Comparison of ENCODE assay signal across 10 cellular contexts in genomic region chr12:120263725-120264040, GRCh38. TPM values are rescaled to one million over a fixed set of nuclear protein-coding genes. Genes with fewer than 3 reads are reported as not detected.
DNase-seq lines count a peak whose midpoint lies in the region; ATAC-seq and TF ChIP-seq lines count a peak whose summit lies in the region.
"Had no signal": no experiment of that assay in that cellular context is flagged by ENCODE, and none has a peak within 500 bp of the region (broad histone marks: within the 10 kb centered on the region; RNA-seq: fewer than 3 reads in every experiment).

No MANE protein-coding gene starts in this region.

- peak overlapping the region; percentile 85 for H3K27ac Mint-ChIP-seq in CD8-positive, alpha-beta T cell
- H3K27ac Mint-ChIP-seq in activated CD8-positive, alpha-beta T cell treated with anti-CD3 and anti-CD28 coated beads, Interleukin-2, amount 10 ng/mL, durations not matched to agents 7 days and 5 days = no peak overlapping the region

- H3K27me3 ChIP-seq in CD8-positive, alpha-beta T cell (ENCODE audit: insufficient read depth, low read length) = no peaks in the 10 kb centered on the region
- no peaks in the 10 kb centered on the region for H3K27me3 ChIP-seq in psoas muscle (ENCODE audit: insufficient read depth in 3 of 3, low read length in 2 of 3)

- POLR2A ChIA-PET in CD8-positive, alpha-beta T cell (lab: Charles Lee) = interaction anchor here (1.1 to 7.9 kb wide), 6 partner anchors 10 to 63 kb away, joined by 3 to 150 read pairs (median 42); partner anchors contain the start of genes RNU4-1, RNU4-2 and RPLP0
- POLR2A ChIA-PET in activated CD8-positive, alpha-beta T cell treated with anti-CD3 and anti-CD28 coated beads, Interleukin-2, amount 10 ng/mL, durations not matched to agents 7 days and 5 days (lab: Charles Lee) = interaction anchor here (1.9 to 11.8 kb wide), 5 partner anchors 14 to 63 kb away, joined by 7 to 224 read pairs (median 10); partner anchors contain the start of genes RNU4-1, RNU4-2 and RPLP0

- DNase-seq in CD8-positive, alpha-beta T cell = no peak
- no peak for DNase-seq in activated CD8-positive, alpha-beta T cell treated with anti-CD3 and anti-CD28 coated beads, Interleukin-2, amount 10 ng/mL, durations not matched to agents 7 days and 5 days
- DNase-seq in fibroblast of the aortic adventitia (ENCODE audit: low read depth) = peak; percentile 37
- no peak for DNase-seq in psoas muscle
- DNase-seq in GM13977 (ENCODE audit: low spot score) = no peak
- DNase-seq in KBM-7 = no peak
- DNase-seq: effector CD8-positive, alpha-beta T cell had no signal

- H3K27me3 Mint-ChIP-seq in CD8-positive, alpha-beta T cell (ENCODE audit: low read depth) = no peaks in the 10 kb centered on the region
- no peaks in the 10 kb centered on the region for H3K27me3 Mint-ChIP-seq in activated CD8-positive, alpha-beta T cell treated with anti-CD3 and anti-CD28 coated beads, Interleukin-2, amount 10 ng/mL, durations not matched to agents 7 days and 5 days (ENCODE audit: low read depth)

- no peak for ATAC-seq in CD8-positive, alpha-beta T cell
- ATAC-seq in activated CD8-positive, alpha-beta T cell treated with anti-CD3 and anti-CD28 coated beads, Interleukin-2, amount 10 ng/mL, durations not matched to agents 7 days and 5 days = no peak
- no peak for ATAC-seq in psoas muscle
- no peak for ATAC-seq in GM19452 (IDR thresholded peaks at IDR 0.05; ENCODE audit: unreplicated experiment)
- ATAC-seq in HG02763 (IDR thresholded peaks at IDR 0.05; ENCODE audit: unreplicated experiment) = no peak
- ATAC-seq: GM12878 had no signal

- peaks cover 61% of the 10 kb centered on the region for H3K4me1 Mint-ChIP-seq in CD8-positive, alpha-beta T cell (ENCODE audit: low read depth)
- H3K4me1 Mint-ChIP-seq in activated CD8-positive, alpha-beta T cell treated with anti-CD3 and anti-CD28 coated beads, Interleukin-2, amount 10 ng/mL, durations not matched to agents 7 days and 5 days (ENCODE audit: low read depth) = peaks cover 61% of the 10 kb centered on the region

- peak overlapping the region; percentile 77 for H3K4me3 ChIP-seq in CD8-positive, alpha-beta T cell (ENCODE audit: low read depth, low read length)
- peak overlapping the region; percentile 87 for H3K4me3 ChIP-seq in fibroblast of the aortic adventitia (ENCODE audit: low read depth, low read length)
- H3K4me3 ChIP-seq in psoas muscle = peak overlapping the region; percentile 94
- H3K4me3 ChIP-seq: GM12878 had no signal

- no peaks in the 10 kb centered on the region for H3K36me3 ChIP-seq in CD8-positive, alpha-beta T cell (ENCODE audit: insufficient read depth, low read length)
- H3K36me3 ChIP-seq in psoas muscle (ENCODE audit: insufficient read depth in 1 of 2, low read depth in 1 of 2) = peaks cover 2 to 8% of the 10 kb centered on the region in 2 donors

- in situ Hi-C loops in GM13977 (cut with MboI; ENCODE audit: low pct_unique_long_range_greater_than_20kb, low sequenced_read_pairs, unreplicated experiment) (no loop called here), KBM-7 (cut with MboI; ENCODE audit: low pct_unique_long_range_greater_than_20kb, low sequenced_read_pairs) (no loop called here)

- no peaks in the 10 kb centered on the region for H3K9me3 Mint-ChIP-seq in CD8-positive, alpha-beta T cell
- no peaks in the 10 kb centered on the region for H3K9me3 Mint-ChIP-seq in activated CD8-positive, alpha-beta T cell treated with anti-CD3 and anti-CD28 coated beads, Interleukin-2, amount 10 ng/mL, durations not matched to agents 7 days and 5 days (ENCODE audit: insufficient read depth)

- peak overlapping the region; percentile 71 for H3K27ac ChIP-seq in CD8-positive, alpha-beta T cell (ENCODE audit: low read depth, low read length)
- peak overlapping the region; percentile 95 for H3K27ac ChIP-seq in psoas muscle

- 10 to 28% (median 11%) methylated on average over 5 of the region's 5 CpGs for WGBS in psoas muscle, 3 donors

- TF ChIP-seq CTCF in CD8-positive, alpha-beta T cell (IDR thresholded peaks at IDR 0.05) = no peak
- no peak for TF ChIP-seq CTCF in fibroblast of the aortic adventitia (IDR thresholded peaks at IDR 0.05; ENCODE audit: insufficient read depth, low read length)
- no peak for TF ChIP-seq CTCF in psoas muscle (IDR thresholded peaks at IDR 0.05)
- no peak for TF ChIP-seq CTCF in GM13977 (IDR thresholded peaks at IDR 0.05; ENCODE audit: extremely low read depth, insufficient read depth, missing control alignments)

- peak overlapping the region; percentile 97 for H3K4me3 Mint-ChIP-seq in CD8-positive, alpha-beta T cell
- peak overlapping the region; percentile 81 for H3K4me3 Mint-ChIP-seq in activated CD8-positive, alpha-beta T cell treated with anti-CD3 and anti-CD28 coated beads, Interleukin-2, amount 10 ng/mL, durations not matched to agents 7 days and 5 days

- H3K4me1 ChIP-seq in CD8-positive, alpha-beta T cell (ENCODE audit: insufficient read depth, low read length) = peaks cover 58% of the 10 kb centered on the region
- H3K4me1 ChIP-seq in psoas muscle = peaks cover 58% of the 10 kb centered on the region

- H3K36me3 Mint-ChIP-seq in CD8-positive, alpha-beta T cell = peaks cover 32% of the 10 kb centered on the region
- H3K36me3 Mint-ChIP-seq in activated CD8-positive, alpha-beta T cell treated with anti-CD3 and anti-CD28 coated beads, Interleukin-2, amount 10 ng/mL, durations not matched to agents 7 days and 5 days (ENCODE audit: low read depth) = peaks cover 41% of the 10 kb centered on the region

- intact Hi-C loops in CD8-positive, alpha-beta T cell (cut with DNase I, micrococcal nuclease) = loop anchor here (2.0 kb wide), 3 partner anchors 15 to 63 kb away; partner anchors contain the start of genes RNU4-1 (in 1 of the 2) and RPLP0 (in 1 of the 2)
- intact Hi-C loops in psoas muscle (cut with DNase I) = loop anchor here (1.0 to 10.0 kb wide), 3 partner anchors 37 to 149 kb away; partner anchors contain the start of genes RAB35 (in 1 of the 2) and RPLP0 (in 1 of the 2)

- no peaks in the 10 kb centered on the region for H3K9me3 ChIP-seq in CD8-positive, alpha-beta T cell (ENCODE audit: low read length)
- no peaks in the 10 kb centered on the region for H3K9me3 ChIP-seq in psoas muscle

- CTCF ChIA-PET in CD8-positive, alpha-beta T cell (lab: Charles Lee) = interaction anchor here (1.0 to 13.3 kb wide), 7 partner anchors 10 to 35 kb away, joined by 3 to 458 read pairs (median 10); partner anchors contain the start of genes RNU4-1 and RNU4-2
- CTCF ChIA-PET in activated CD8-positive, alpha-beta T cell treated with anti-CD3 and anti-CD28 coated beads, Interleukin-2, amount 10 ng/mL, durations not matched to agents 7 days and 5 days (lab: Charles Lee) = interaction anchor here (3.2 to 24.5 kb wide), 4 partner anchors 12 to 35 kb away, joined by 10 to 922 read pairs (median 67); no protein-coding TSS in a partner anchor

RNA-seq across cellular contexts. Expression of gene PXN, which starts 1.8 kb away (rescaled TPM):
- 100 to 1,000 TPM; 170 to 171 TPM for total RNA-seq in CD8-positive, alpha-beta T cell
- 100 to 1,000 TPM; 123 to 127 TPM for total RNA-seq in activated CD8-positive, alpha-beta T cell treated with anti-CD3 and anti-CD28 coated beads, Interleukin-2, amount 10 ng/mL, durations not matched to agents 7 days and 5 days
- total RNA-seq in fibroblast of the aortic adventitia (ENCODE audit: low replicate concordance) = 66.1 and 68.3 TPM in 2 replicates
- 100 to 1,000 TPM in 2 of 4 donors, 10 to 100 TPM in 2; 67.6 to 166 (median 106) TPM for total RNA-seq in psoas muscle
- polyA plus RNA-seq in psoas muscle = 100 to 1,000 TPM in 1 of 3 donors, 10 to 100 TPM in 2; 64.7 to 147 (median 96.2) TPM

RNA-seq across cellular contexts. Expression of gene RNU4-2, which starts 28.0 kb away (rescaled TPM):
- total RNA-seq in CD8-positive, alpha-beta T cell = 1,000 to 10,000 TPM; 6,214 to 6,704 TPM
- 1,000 to 10,000 TPM; 1,982 to 3,332 TPM for total RNA-seq in activated CD8-positive, alpha-beta T cell treated with anti-CD3 and anti-CD28 coated beads, Interleukin-2, amount 10 ng/mL, durations not matched to agents 7 days and 5 days
- total RNA-seq in fibroblast of the aortic adventitia (ENCODE audit: low replicate concordance) (under 0.01 TPM in 2 replicates), psoas muscle (over 10,000 TPM in 3 of 4 donors, 1,000 to 10,000 TPM in 1; 9,511 to 17,387 (median 16,401) TPM)
- polyA plus RNA-seq in psoas muscle = not detected

RNA-seq across cellular contexts. Expression of gene RNU4-1, which starts 29.4 kb away (rescaled TPM):
- total RNA-seq in CD8-positive, alpha-beta T cell = 1,000 to 10,000 TPM; 1,572 to 1,612 TPM
- 1,000 to 10,000 TPM; 1,409 to 2,335 TPM for total RNA-seq in activated CD8-positive, alpha-beta T cell treated with anti-CD3 and anti-CD28 coated beads, Interleukin-2, amount 10 ng/mL, durations not matched to agents 7 days and 5 days
- under 0.01 TPM in 2 replicates for total RNA-seq in fibroblast of the aortic adventitia (ENCODE audit: low replicate concordance)
- total RNA-seq in psoas muscle = 1,000 to 10,000 TPM; 1,144 to 3,144 (median 2,601) TPM
- polyA plus RNA-seq in psoas muscle = not detected

RNA-seq across cellular contexts. Expression of gene SIRT4, which starts 38.4 kb away (rescaled TPM):
- not detected for total RNA-seq in CD8-positive, alpha-beta T cell
- 1 to 10 TPM; 1.2 to 1.4 TPM for total RNA-seq in activated CD8-positive, alpha-beta T cell treated with anti-CD3 and anti-CD28 coated beads, Interleukin-2, amount 10 ng/mL, durations not matched to agents 7 days and 5 days
- 0.90 and 3.6 TPM in 2 replicates for total RNA-seq in fibroblast of the aortic adventitia (ENCODE audit: low replicate concordance)
- total RNA-seq in psoas muscle = 1 to 10 TPM; 2.3 to 7.7 (median 4.8) TPM
- 10 to 100 TPM in 1 of 3 donors, 1 to 10 TPM in 2; 3.4 to 10.7 (median 5.4) TPM for polyA plus RNA-seq in psoas muscle

Comparison
In these comparisons a context has a peak if more than half of its experiments do, and no peak if none do; other contexts are left out.
1. RNA of gene RNU4-2, which starts 28.0 kb away (total RNA-seq): 9,511 to 17,387 TPM in psoas muscle, 6,214 to 6,704 TPM in CD8-positive, alpha-beta T cell and 1,982 to 3,332 TPM in activated CD8-positive, alpha-beta T cell treated with anti-CD3 and anti-CD28 coated beads, Interleukin-2, amount 10 ng/mL, durations not matched to agents 7 days and 5 days; under 0.01 TPM in fibroblast of the aortic adventitia; every median in the first group is over 1,000 times any median in the second.
2. RNA of gene RNU4-1, which starts 29.4 kb away (total RNA-seq): 1,144 to 3,144 TPM in psoas muscle, 1,409 to 2,335 TPM in activated CD8-positive, alpha-beta T cell treated with anti-CD3 and anti-CD28 coated beads, Interleukin-2, amount 10 ng/mL, durations not matched to agents 7 days and 5 days and 1,572 to 1,612 TPM in CD8-positive, alpha-beta T cell; under 0.01 TPM in fibroblast of the aortic adventitia; every median in the first group is over 1,000 times any median in the second.
3. Peak in every context shown above with its lines, with median percentiles within 50 percentile points of each other: H3K4me3 ChIP-seq.